Comparison of ENCODE assay signal across 13 cellular contexts in genomic region chr9:121675381-121675780, GRCh38. TPM values are rescaled to one million over a fixed set of nuclear protein-coding genes. Genes with fewer than 3 reads are reported as not detected.
DNase-seq lines count a peak whose midpoint lies in the region; ATAC-seq, FAIRE-seq and TF ChIP-seq lines count a peak whose summit lies in the region.
"Had no signal": no experiment of that assay in that cellular context is flagged by ENCODE, and none has a peak within 500 bp of the region (broad histone marks: within the 10 kb centered on the region; RNA-seq: fewer than 3 reads in every experiment).

No MANE protein-coding gene starts in this region.

- H3K4me3 Mint-ChIP-seq in nephron, result no peak overlapping the region

- H3K14ac ChIP-seq in IMR-90 (replicated peaks; ENCODE audit: low read depth, low read length), result no peak overlapping the region
- no peak overlapping the region for H3K14ac ChIP-seq in H1 (ENCODE audit: insufficient read length)

- no peak for FAIRE-seq in H1 (lab: Jason Lieb, UNC)
- no peak for FAIRE-seq in pancreas (lab: Jason Lieb, UNC)
- FAIRE-seq: HTR-8/SVneo had no signal

- H3K27me3 ChIP-seq in IMR-90 (ENCODE audit: control insufficient read depth, insufficient read depth, low read length) (no peaks in the 10 kb centered on the region), H1 (replicated peaks in 1 of 4; ENCODE audit: control insufficient read depth in 3 of 4, extremely low read depth in 1 of 4, insufficient read depth in 3 of 4, low read length in 3 of 4) (no peaks in the 10 kb centered on the region), pancreas (no peaks in the 10 kb centered on the region)

- H3K18ac ChIP-seq in IMR-90 (ENCODE audit: low read depth, low read length), result no peak overlapping the region
- H3K18ac ChIP-seq in H1 (ENCODE audit: extremely low read depth, low read length), result peak overlapping the region; percentile 60; the same call in 1 of the 2 replicates

- dilution Hi-C loops in IMR-90 (cut with HindIII; ENCODE audit: low sequenced_read_pairs, unreplicated experiment), result no loop called here

- no peak overlapping the region for H3K27ac ChIP-seq in IMR-90 (ENCODE audit: insufficient read depth, low read length)
- no peak overlapping the region for H3K27ac ChIP-seq in H1 (ENCODE audit: low read depth, low read length)
- no peak overlapping the region for H3K27ac ChIP-seq in pancreas
- H3K27ac ChIP-seq: PC-9 had no signal

- H2BK15ac ChIP-seq in IMR-90 (ENCODE audit: low read depth, low read length) (no peak overlapping the region), H1 (ENCODE audit: low read length) (peak overlapping the region; percentile 46; the same call in 1 of the 2 replicates)

- H3K36me3 ChIP-seq in IMR-90 (ENCODE audit: control insufficient read depth, insufficient read depth, low read length) (peaks cover 2% of the 10 kb centered on the region; the same call in 1 of the 2 replicates), H1 (ENCODE audit: control insufficient read depth in 2 of 4, insufficient read depth in 4 of 4, low read length in 3 of 4) (peaks cover 0 to 4% (median 2%) of the 10 kb centered on the region in 4 experiments; a peak in 3 of 8 replicates), pancreas (peaks cover 0 to 5% (median 0%) of the 10 kb centered on the region in 3 donors)

- H2AK5ac ChIP-seq in IMR-90 (ENCODE audit: low read depth, low read length) (no peak overlapping the region; the same call in none of the 2 replicates), H1 (ENCODE audit: low read depth, low read length) (peak overlapping the region; percentile 48; the same call in 1 of the 2 replicates)

- H3K4ac ChIP-seq in IMR-90 (ENCODE audit: low read depth, low read length), result no peak overlapping the region
- H3K4ac ChIP-seq in H1 (replicated peaks; ENCODE audit: insufficient read length, low read depth, low read length), result peak overlapping the region; percentile 39

- H3K4me2 ChIP-seq in IMR-90 (ENCODE audit: low read depth, low read length), result no peak overlapping the region
- H3K4me2 ChIP-seq in H1 (ENCODE audit: insufficient read depth in 1 of 2, low read depth in 2 of 2, low read length in 2 of 2), result peak overlapping the region; percentile 29 to 30; a peak in 2 of 4 replicates
- H3K4me2 ChIP-seq: PC-9 had no signal

- H3K56ac ChIP-seq in IMR-90 (ENCODE audit: extremely low read depth, insufficient read depth, low read length), result no peak overlapping the region
- H3K56ac ChIP-seq in H1 (replicated peaks; ENCODE audit: insufficient read length, low read depth, low read length), result no peak overlapping the region

- H3K9me3 Mint-ChIP-seq in nephron, result no peaks in the 10 kb centered on the region

- peaks cover 37% of the 10 kb centered on the region for H3K36me3 Mint-ChIP-seq in nephron (ENCODE audit: low read depth)

- H2AFZ ChIP-seq in IMR-90 (replicated peaks; ENCODE audit: low read length, poor library complexity), result peak overlapping the region; percentile 26
- H2AFZ ChIP-seq in H1 (ENCODE audit: low read length), result no peak overlapping the region
- H2AFZ ChIP-seq: PC-9 had no signal

- H2BK20ac ChIP-seq in IMR-90 (ENCODE audit: low read depth, low read length) (no peak overlapping the region), H1 (ENCODE audit: low read length) (0 out of 2 replicates have a peak overlapping the region, but pooled peaks have one; percentile 48)

- no peak overlapping the region for H4K91ac ChIP-seq in IMR-90 (ENCODE audit: insufficient read depth, low read depth, low read length)
- H4K91ac ChIP-seq in H1 (replicated peaks; ENCODE audit: insufficient read length, low read length), result peak overlapping the region; percentile 64

- no peak overlapping the region for H2BK120ac ChIP-seq in IMR-90 (ENCODE audit: low read depth, low read length)
- H2BK120ac ChIP-seq in H1 (replicated peaks; ENCODE audit: low read depth, low read length), result no peak overlapping the region

- TF ChIP-seq EP300 in H1 (IDR thresholded peaks at IDR 0.05; ENCODE audit: borderline replicate concordance in 1 of 2, low read depth in 2 of 2, low read length in 2 of 2), result no peak

- H2BK12ac ChIP-seq in H1 (ENCODE audit: low read depth, low read length), result peak overlapping the region; percentile 84; the same call in 1 of the 2 replicates

- H4K8ac ChIP-seq in IMR-90 (ENCODE audit: low read depth in 2 of 2, low read length in 2 of 2) (no peak overlapping the region), H1 (ENCODE audit: extremely low read depth, insufficient read depth, low read length) (no peak overlapping the region)

- H4K20me1 ChIP-seq in IMR-90 (ENCODE audit: insufficient read depth, low read length) (peaks cover 12% of the 10 kb centered on the region), H1 (replicated peaks in 1 of 2; ENCODE audit: control insufficient read depth in 1 of 2, insufficient read depth in 2 of 2, low read length in 2 of 2) (peaks cover 15 to 33% of the 10 kb centered on the region in 2 experiments)

- no peak for DNase-seq in IMR-90
- DNase-seq in H1 (ENCODE audit: low read depth in 1 of 2, low spot score in 2 of 2), result no peak
- peak; percentile 1 for DNase-seq in retina
- DNase-seq in pancreas, result no peak
- DNase-seq in GDM1 (lab: John Stamatoyannopoulos, UW), result no peak
- no peak for DNase-seq in D341Med (ENCODE audit: low spot score)
- DNase-seq: KG1, NCI-H1092, NCI-H2107, NCI-H526 treated with DMSO at 0.1 percent for 48 hours, PC-9 had no signal

- TF ChIP-seq RAD21 in IMR-90 (IDR thresholded peaks at IDR 0.05; ENCODE audit: low read length) (no peak), H1 (IDR thresholded peaks at IDR 0.05 in 1 of 2, conservative IDR thresholded peaks at IDR 0.05 in 1 of 2; ENCODE audit: low read depth in 2 of 2, low read length in 2 of 2) (no peak)

- intact Hi-C loops in IMR-90 (cut with micrococcal nuclease) (no loop called here), pancreas (cut with DNase I) (loop anchor here in 1 of 3 donors (10.0 kb wide), 1 partner anchor 121 kb away; no protein-coding TSS in a partner anchor)

- peaks cover 0 to 12% of the 10 kb centered on the region in 2 experiments; a peak in 1 of 4 replicates for H3K79me2 ChIP-seq in H1 (ENCODE audit: control insufficient read depth in 1 of 2, insufficient read depth in 2 of 2, low read length in 2 of 2)

- H3K4me3 ChIP-seq in IMR-90 (ENCODE audit: insufficient read depth, low read depth, low read length) (no peak overlapping the region), H1 (ENCODE audit: extremely low read depth in 1 of 4, insufficient read depth in 2 of 4, low read depth in 3 of 4, low read length in 4 of 4) (no peak overlapping the region), pancreas (no peak overlapping the region)
- H3K4me3 ChIP-seq: PC-9 had no signal

- H3K9me1 ChIP-seq in IMR-90 (ENCODE audit: insufficient read depth, low read length), result peaks cover 22% of the 10 kb centered on the region

- H3K27ac Mint-ChIP-seq in nephron, result peak overlapping the region in 2 of 3 experiments; percentile 7 to 49

- no peak; the same call in 1 of the 2 replicates for ATAC-seq in IMR-90 (ENCODE audit: low read depth)
- no peak for ATAC-seq in pancreas

- H3K4me1 ChIP-seq in IMR-90 (ENCODE audit: control insufficient read depth, insufficient read depth, low read length) (peaks cover 9% of the 10 kb centered on the region), H1 (replicated peaks in 1 of 4; ENCODE audit: control insufficient read depth in 3 of 4, insufficient read depth in 4 of 4, low read length in 3 of 4) (peaks cover 3 to 11% (median 8%) of the 10 kb centered on the region in 4 experiments), pancreas (no peaks in the 10 kb centered on the region)

- H3K23ac ChIP-seq in IMR-90 (ENCODE audit: low read depth, low read length) (no peak overlapping the region), H1 (ENCODE audit: insufficient read length) (no peak overlapping the region)

- TF ChIP-seq CTCF in IMR-90 (conservative IDR thresholded peaks at IDR 0.05; ENCODE audit: low read depth, low read length), result no peak
- TF ChIP-seq CTCF in H1 (IDR thresholded peaks at IDR 0.05; ENCODE audit: control extremely low read depth in 1 of 3, insufficient read depth in 1 of 3, low read depth in 1 of 3, low read length in 3 of 3), result no peak
- no peak for TF ChIP-seq CTCF in nephron (IDR thresholded peaks at IDR 0.05; ENCODE audit: unreplicated experiment in 3 of 3)
- no peak for TF ChIP-seq CTCF in pancreas (IDR thresholded peaks at IDR 0.05)

- in situ Hi-C loops in IMR-90 (cut with MboI; ENCODE audit: low sequenced_read_pairs), result no loop called here

- H3K79me1 ChIP-seq in IMR-90 (ENCODE audit: low read depth in 1 of 2, low read length in 2 of 2) (peaks cover 0 to 10% of the 10 kb centered on the region in 2 experiments; a peak in 1 of 4 replicates), H1 (ENCODE audit: low read depth, low read length) (peaks cover 9% of the 10 kb centered on the region)

- CTCF ChIA-PET in IMR-90 (lab: Yijun Ruan, JAX), result no interaction called here
- CTCF ChIA-PET in H1 (lab: Charles Lee; ENCODE audit: partially characterized antibody), result interaction anchor here (1.9 to 34.8 kb wide), 4 partner anchors 16 to 36 kb away, joined by 5 to 670 read pairs (median 120); no protein-coding TSS in a partner anchor

- POLR2A ChIA-PET in IMR-90 (lab: Charles Lee; ENCODE audit: unreplicated experiment) (no interaction called here), H1 (lab: Charles Lee; ENCODE audit: partially characterized antibody) (no interaction called here)

- TF ChIP-seq POLR2A in IMR-90 (IDR thresholded peaks at IDR 0.05; ENCODE audit: low read depth, low read length), result no peak
- no peak for TF ChIP-seq POLR2A in H1 (IDR thresholded peaks at IDR 0.05; ENCODE audit: control extremely low read depth in 1 of 2, low read depth in 2 of 2, low read length in 2 of 2)

- BruUV-seq in IMR-90 (replicated peaks; lab: Mats Ljungman, UMichigan), result no TSS peak

- no peak overlapping the region for H2AK9ac ChIP-seq in IMR-90 (replicated peaks; ENCODE audit: low read depth, low read length, poor library complexity)

- WGBS in IMR-90 (ENCODE audit: extremely low coverage in 2 of 2, insufficient read length in 1 of 2), 2 experiments, result 94% methylated on average over 5 of the region's 6 CpGs; no CpG with 5 or more reads in 1 of the 2 experiments
- 91% methylated on average over 6 of the region's 6 CpGs; no CpG with 5 or more reads in 1 of the 2 experiments for WGBS in H1 (ENCODE audit: extremely low coverage in 1 of 2, insufficient coverage in 1 of 2, insufficient read length in 1 of 2, insufficient replicate concordance in 2 of 2, low coverage in 1 of 2, low lambda C conversion rate in 2 of 2, missing lambda C conversion rate in 1 of 2), 2 experiments
- 85 to 91% methylated on average over 6 of the region's 6 CpGs for WGBS in pancreas, 2 donors

- H3K9me3 ChIP-seq in IMR-90 (ENCODE audit: control insufficient read depth, insufficient read depth, low read length) (peaks cover 2% of the 10 kb centered on the region), H1 (ENCODE audit: insufficient read depth in 2 of 2, low read depth in 1 of 2, low read length in 1 of 2) (no peaks in the 10 kb centered on the region), pancreas (no peaks in the 10 kb centered on the region)

- no peak overlapping the region for H3K9ac ChIP-seq in IMR-90 (ENCODE audit: low read depth, low read length)
- no peak overlapping the region for H3K9ac ChIP-seq in H1 (replicated peaks in 1 of 4; ENCODE audit: extremely low read depth in 1 of 4, low read depth in 3 of 4, low read length in 3 of 4)

- no peak overlapping the region for H2BK5ac ChIP-seq in IMR-90 (ENCODE audit: low read depth, low read length, poor library complexity, severe bottlenecking)
- H2BK5ac ChIP-seq in H1 (ENCODE audit: low read depth, low read length), result peak overlapping the region; percentile 71; the same call in 1 of the 2 replicates

- no peaks in the 10 kb centered on the region for H3K23me2 ChIP-seq in H1 (ENCODE audit: low read depth, low read length)

- no peaks in the 10 kb centered on the region for H3K27me3 Mint-ChIP-seq in nephron (ENCODE audit: low read depth)

- H3K4me1 Mint-ChIP-seq in nephron, result peaks cover 43% of the 10 kb centered on the region

- no peak overlapping the region for H4K5ac ChIP-seq in IMR-90 (ENCODE audit: low read depth, low read length)
- H4K5ac ChIP-seq in H1 (ENCODE audit: insufficient read length, low read depth, low read length), result no peak overlapping the region

RNA-seq across cellular contexts. Expression of gene DAB2IP, which starts 23.9 kb away (rescaled TPM):
- 5.6 and 6.1 TPM in 2 replicates for total RNA-seq in IMR-90 (2012; rRNA removed)
- polyA plus RNA-seq in IMR-90 (2012; rRNA removed), result 17.2 and 20.4 TPM in 2 replicates
- 12.2 and 16.5 TPM in 2 replicates for polyA plus RNA-seq in IMR-90 (2012; cell fraction: cytosol; rRNA removed)
- 27.8 and 42.5 TPM in 2 replicates for polyA plus RNA-seq in IMR-90 (2012; cell fraction: nucleus; rRNA removed; ENCODE audit: low replicate concordance)
- total RNA-seq in H1 (2021; fragmentation: NEBNext Ultra II Directional; extraction: Animal tissue kit (Norgen Biotek cat#: 25700)), result 39.5 and 41.4 TPM in 2 replicates
- 19.7 and 28.0 TPM in 2 replicates for polyA plus RNA-seq in H1 (2011; rRNA removed)
- polyA plus RNA-seq in H1 (2011; cell fraction: cytosol; rRNA removed), result 23.7 TPM
- polyA plus RNA-seq in H1 (2011; cell fraction: nucleus; rRNA removed), result 50.0 TPM
- polyA plus RNA-seq in H1 (2012, experiment 1 of 2), result 23.2 to 24.5 TPM (median 23.7 TPM) in 4 replicates
- polyA plus RNA-seq in H1 (2012, experiment 2 of 2), result 20.4 TPM
- polyA plus RNA-seq in H1 (2013, experiment 1 of 2), result 15.8 TPM
- polyA plus RNA-seq in H1 (2013, experiment 2 of 2), result 15.8 TPM
- 38.5 and 60.7 TPM in 2 replicates for polyA minus RNA-seq in H1 (2011; rRNA and poly(A)+ RNA removed)
- 25.3 TPM for polyA minus RNA-seq in H1 (2011; cell fraction: cytosol; rRNA and poly(A)+ RNA removed)
- 30.7 TPM for polyA minus RNA-seq in H1 (2011; cell fraction: nucleus; rRNA and poly(A)+ RNA removed)
- total RNA-seq in pancreas, result 10 to 100 TPM; 19.8 to 52.1 (median 25.3) TPM
- 10 to 100 TPM; 14.7 to 27.9 TPM for polyA plus RNA-seq in pancreas
